In the genomic region with DNA sequence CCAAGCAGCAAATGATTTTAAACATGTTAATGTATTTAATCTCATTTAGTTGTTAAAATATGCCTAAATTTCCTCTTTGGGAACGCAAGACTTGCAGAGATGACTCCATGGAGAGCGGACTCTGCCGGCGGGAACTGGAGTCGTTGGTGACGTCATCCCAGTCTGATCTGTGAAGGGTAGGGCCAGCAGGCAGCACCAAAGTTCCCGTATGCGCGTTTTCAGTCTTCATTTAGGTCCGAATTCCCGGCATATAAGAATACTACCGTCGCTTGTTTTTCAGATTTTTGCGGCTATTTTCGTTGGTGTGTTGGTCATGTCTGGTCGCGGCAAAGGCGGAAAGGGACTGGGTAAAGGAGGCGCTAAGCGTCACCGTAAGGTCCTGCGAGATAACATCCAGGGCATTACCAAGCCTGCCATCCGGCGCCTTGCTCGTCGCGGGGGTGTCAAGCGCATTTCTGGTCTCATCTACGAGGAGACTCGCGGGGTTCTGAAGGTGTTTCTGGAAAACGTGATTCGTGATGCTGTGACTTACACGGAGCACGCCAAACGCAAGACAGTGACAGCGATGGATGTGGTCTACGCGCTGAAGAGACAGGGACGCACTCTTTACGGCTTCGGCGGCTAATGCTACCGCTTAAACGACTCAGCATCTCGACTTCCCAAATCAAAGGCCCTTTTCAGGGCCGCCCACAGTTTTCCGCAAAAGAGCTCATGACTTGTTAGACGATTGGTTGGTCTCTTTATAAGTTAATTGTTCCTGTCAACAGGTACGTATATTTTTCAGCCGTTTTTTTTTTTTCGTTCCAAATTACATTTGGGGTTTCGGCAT, we compare ENCODE assay signal across 1 cellular context.
TF ChIP-seq lines count a peak whose summit lies in the region.

No MANE protein-coding gene starts in this region.

TF ChIP-seq in HepG2, 621 proteins besides CTCF, POLR2A, EP300 and RAD21 (continued from another document and continues in another):
- TF ChIP-seq, protein P1, sequence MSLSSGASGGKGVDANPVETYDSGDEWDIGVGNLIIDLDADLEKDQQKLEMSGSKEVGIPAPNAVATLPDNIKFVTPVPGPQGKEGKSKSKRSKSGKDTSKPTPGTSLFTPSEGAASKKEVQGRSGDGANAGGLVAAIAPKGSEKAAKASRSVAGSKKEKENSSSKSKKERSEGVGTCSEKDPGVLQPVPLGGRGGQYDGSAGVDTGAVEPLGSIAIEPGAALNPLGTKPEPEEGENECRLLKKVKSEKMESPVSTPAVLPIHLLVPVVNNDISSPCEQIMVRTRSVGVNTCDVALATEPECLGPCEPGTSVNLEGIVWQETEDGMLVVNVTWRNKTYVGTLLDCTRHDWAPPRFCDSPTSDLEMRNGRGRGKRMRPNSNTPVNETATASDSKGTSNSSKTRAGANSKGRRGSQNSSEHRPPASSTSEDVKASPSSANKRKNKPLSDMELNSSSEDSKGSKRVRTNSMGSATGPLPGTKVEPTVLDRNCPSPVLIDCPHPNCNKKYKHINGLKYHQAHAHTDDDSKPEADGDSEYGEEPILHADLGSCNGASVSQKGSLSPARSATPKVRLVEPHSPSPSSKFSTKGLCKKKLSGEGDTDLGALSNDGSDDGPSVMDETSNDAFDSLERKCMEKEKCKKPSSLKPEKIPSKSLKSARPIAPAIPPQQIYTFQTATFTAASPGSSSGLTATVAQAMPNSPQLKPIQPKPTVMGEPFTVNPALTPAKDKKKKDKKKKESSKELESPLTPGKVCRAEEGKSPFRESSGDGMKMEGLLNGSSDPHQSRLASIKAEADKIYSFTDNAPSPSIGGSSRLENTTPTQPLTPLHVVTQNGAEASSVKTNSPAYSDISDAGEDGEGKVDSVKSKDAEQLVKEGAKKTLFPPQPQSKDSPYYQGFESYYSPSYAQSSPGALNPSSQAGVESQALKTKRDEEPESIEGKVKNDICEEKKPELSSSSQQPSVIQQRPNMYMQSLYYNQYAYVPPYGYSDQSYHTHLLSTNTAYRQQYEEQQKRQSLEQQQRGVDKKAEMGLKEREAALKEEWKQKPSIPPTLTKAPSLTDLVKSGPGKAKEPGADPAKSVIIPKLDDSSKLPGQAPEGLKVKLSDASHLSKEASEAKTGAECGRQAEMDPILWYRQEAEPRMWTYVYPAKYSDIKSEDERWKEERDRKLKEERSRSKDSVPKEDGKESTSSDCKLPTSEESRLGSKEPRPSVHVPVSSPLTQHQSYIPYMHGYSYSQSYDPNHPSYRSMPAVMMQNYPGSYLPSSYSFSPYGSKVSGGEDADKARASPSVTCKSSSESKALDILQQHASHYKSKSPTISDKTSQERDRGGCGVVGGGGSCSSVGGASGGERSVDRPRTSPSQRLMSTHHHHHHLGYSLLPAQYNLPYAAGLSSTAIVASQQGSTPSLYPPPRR (CRISPR knock-in tag; IDR thresholded peaks at IDR 0.05; ENCODE audit: borderline replicate concordance) = peak; percentile 43
- TF ChIP-seq ZNF644 (CRISPR knock-in tag; IDR thresholded peaks at IDR 0.05; ENCODE audit: low read depth) = 0 out of 2 replicates have a peak, but pooled peaks have one; percentile 31
- TF ChIP-seq, protein P2, sequence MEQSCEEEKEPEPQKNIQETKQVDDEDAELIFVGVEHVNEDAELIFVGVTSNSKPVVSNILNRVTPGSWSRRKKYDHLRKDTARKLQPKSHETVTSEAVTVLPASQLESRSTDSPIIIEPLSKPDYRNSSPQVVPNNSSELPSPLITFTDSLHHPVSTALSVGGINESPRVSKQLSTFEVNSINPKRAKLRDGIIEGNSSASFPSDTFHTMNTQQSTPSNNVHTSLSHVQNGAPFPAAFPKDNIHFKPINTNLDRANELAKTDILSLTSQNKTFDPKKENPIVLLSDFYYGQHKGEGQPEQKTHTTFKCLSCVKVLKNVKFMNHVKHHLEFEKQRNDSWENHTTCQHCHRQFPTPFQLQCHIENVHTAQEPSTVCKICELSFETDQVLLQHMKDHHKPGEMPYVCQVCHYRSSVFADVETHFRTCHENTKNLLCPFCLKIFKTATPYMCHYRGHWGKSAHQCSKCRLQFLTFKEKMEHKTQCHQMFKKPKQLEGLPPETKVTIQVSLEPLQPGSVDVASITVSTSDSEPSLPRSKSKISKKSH (CRISPR knock-in tag; IDR thresholded peaks at IDR 0.05; ENCODE audit: borderline replicate concordance) = no peak; the same call in 1 of the 2 replicates
- no peak for TF ChIP-seq THAP7 (CRISPR knock-in tag; IDR thresholded peaks at IDR 0.05)
- peak; percentile 88 for TF ChIP-seq BCL3 (CRISPR knock-in tag; IDR thresholded peaks at IDR 0.05)
- TF ChIP-seq PRDM4 (CRISPR knock-in tag; IDR thresholded peaks at IDR 0.05; ENCODE audit: borderline replicate concordance) = 0 out of 2 replicates have a peak, but pooled peaks have one; percentile 85
- TF ChIP-seq, protein P3, sequence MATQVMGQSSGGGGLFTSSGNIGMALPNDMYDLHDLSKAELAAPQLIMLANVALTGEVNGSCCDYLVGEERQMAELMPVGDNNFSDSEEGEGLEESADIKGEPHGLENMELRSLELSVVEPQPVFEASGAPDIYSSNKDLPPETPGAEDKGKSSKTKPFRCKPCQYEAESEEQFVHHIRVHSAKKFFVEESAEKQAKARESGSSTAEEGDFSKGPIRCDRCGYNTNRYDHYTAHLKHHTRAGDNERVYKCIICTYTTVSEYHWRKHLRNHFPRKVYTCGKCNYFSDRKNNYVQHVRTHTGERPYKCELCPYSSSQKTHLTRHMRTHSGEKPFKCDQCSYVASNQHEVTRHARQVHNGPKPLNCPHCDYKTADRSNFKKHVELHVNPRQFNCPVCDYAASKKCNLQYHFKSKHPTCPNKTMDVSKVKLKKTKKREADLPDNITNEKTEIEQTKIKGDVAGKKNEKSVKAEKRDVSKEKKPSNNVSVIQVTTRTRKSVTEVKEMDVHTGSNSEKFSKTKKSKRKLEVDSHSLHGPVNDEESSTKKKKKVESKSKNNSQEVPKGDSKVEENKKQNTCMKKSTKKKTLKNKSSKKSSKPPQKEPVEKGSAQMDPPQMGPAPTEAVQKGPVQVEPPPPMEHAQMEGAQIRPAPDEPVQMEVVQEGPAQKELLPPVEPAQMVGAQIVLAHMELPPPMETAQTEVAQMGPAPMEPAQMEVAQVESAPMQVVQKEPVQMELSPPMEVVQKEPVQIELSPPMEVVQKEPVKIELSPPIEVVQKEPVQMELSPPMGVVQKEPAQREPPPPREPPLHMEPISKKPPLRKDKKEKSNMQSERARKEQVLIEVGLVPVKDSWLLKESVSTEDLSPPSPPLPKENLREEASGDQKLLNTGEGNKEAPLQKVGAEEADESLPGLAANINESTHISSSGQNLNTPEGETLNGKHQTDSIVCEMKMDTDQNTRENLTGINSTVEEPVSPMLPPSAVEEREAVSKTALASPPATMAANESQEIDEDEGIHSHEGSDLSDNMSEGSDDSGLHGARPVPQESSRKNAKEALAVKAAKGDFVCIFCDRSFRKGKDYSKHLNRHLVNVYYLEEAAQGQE (IDR thresholded peaks at IDR 0.05; ENCODE audit: borderline replicate concordance in 1 of 2, low read depth in 1 of 2, low read length in 2 of 2) = peak in 1 of 2 experiments; percentile 88; a peak in 2 of 4 replicates
- TF ChIP-seq SNAPC2 (CRISPR knock-in tag; IDR thresholded peaks at IDR 0.05) = no peak
- TF ChIP-seq FUBP1 (CRISPR knock-in tag; IDR thresholded peaks at IDR 0.05; ENCODE audit: borderline replicate concordance) = peak; percentile 96
- TF ChIP-seq NPAS2 (CRISPR knock-in tag; IDR thresholded peaks at IDR 0.05; ENCODE audit: borderline replicate concordance) = no peak
- TF ChIP-seq DBP (CRISPR knock-in tag; IDR thresholded peaks at IDR 0.05; ENCODE audit: not compliant biosample characterization) = peak; percentile 39
- TF ChIP-seq MYNN (CRISPR knock-in tag; IDR thresholded peaks at IDR 0.05; ENCODE audit: low read depth) = 0 out of 2 replicates have a peak, but pooled peaks have one; percentile 13
- TF ChIP-seq TIGD3 (CRISPR knock-in tag; IDR thresholded peaks at IDR 0.05; ENCODE audit: borderline replicate concordance) = peak; percentile 56; the same call in 1 of the 2 replicates
- peak; percentile 75 for TF ChIP-seq SSRP1 (CRISPR knock-in tag; IDR thresholded peaks at IDR 0.05)
- TF ChIP-seq PAF1 (CRISPR knock-in tag; IDR thresholded peaks at IDR 0.05) = peak; percentile 65
- TF ChIP-seq ZNF326 (CRISPR knock-in tag; IDR thresholded peaks at IDR 0.05; ENCODE audit: borderline replicate concordance) = no peak
- no peak for TF ChIP-seq MEF2D (CRISPR knock-in tag; IDR thresholded peaks at IDR 0.05)
- TF ChIP-seq CBFB (CRISPR knock-in tag; IDR thresholded peaks at IDR 0.05) = 0 out of 2 replicates have a peak, but pooled peaks have one; percentile 63
- 0 out of 2 replicates have a peak, but pooled peaks have one; percentile 19 for TF ChIP-seq CHD4 (IDR thresholded peaks at IDR 0.05; ENCODE audit: borderline replicate concordance, low read length)
- peak; percentile 17; the same call in 1 of the 2 replicates for TF ChIP-seq TBX2 (CRISPR knock-in tag; IDR thresholded peaks at IDR 0.05; ENCODE audit: borderline replicate concordance)
- no peak for TF ChIP-seq ZNF124 (CRISPR knock-in tag; IDR thresholded peaks at IDR 0.05)
- TF ChIP-seq TEAD3 (CRISPR knock-in tag; optimal IDR thresholded peaks at IDR 0.05; ENCODE audit: borderline replicate concordance) = no peak
- no peak; the same call in 1 of the 2 replicates for TF ChIP-seq TMF1 (CRISPR knock-in tag; IDR thresholded peaks at IDR 0.05; ENCODE audit: low read depth)
- no peak; the same call in 1 of the 2 replicates for TF ChIP-seq NR2C2 (CRISPR knock-in tag; IDR thresholded peaks at IDR 0.05; ENCODE audit: borderline replicate concordance)
- TF ChIP-seq ZNF12 (CRISPR knock-in tag; IDR thresholded peaks at IDR 0.05) = no peak
- TF ChIP-seq NCOA5 (CRISPR knock-in tag; IDR thresholded peaks at IDR 0.05) = 0 out of 2 replicates have a peak, but pooled peaks have one; percentile 24
- no peak for TF ChIP-seq ZNF75D (CRISPR knock-in tag; IDR thresholded peaks at IDR 0.05; ENCODE audit: borderline replicate concordance)
- TF ChIP-seq ZBTB2 (CRISPR knock-in tag; IDR thresholded peaks at IDR 0.05; ENCODE audit: low read depth) = no peak
